ENCODE assay signal across 9 cellular contexts in genomic region chr2:231191896-231192872, GRCh38. TPM values are rescaled to one million over a fixed set of nuclear protein-coding genes. Genes with fewer than 3 reads are reported as not detected.
DNase-seq lines count a peak whose midpoint lies in the region; ATAC-seq, FAIRE-seq and TF ChIP-seq lines count a peak whose summit lies in the region.
"Had no signal": no experiment of that assay in that cellular context is flagged by ENCODE, and none has a peak within 500 bp of the region (broad histone marks: within the 10 kb centered on the region; RNA-seq: fewer than 3 reads in every experiment).

No MANE protein-coding gene starts in this region.

- TF ChIP-seq CTCF in gastrocnemius medialis (IDR thresholded peaks at IDR 0.05 in 4 of 5, conservative IDR thresholded peaks at IDR 0.05 in 1 of 5): peak in 3 of 5 experiments; percentile 39 to 42 (median 40)

- H3K9me3 ChIP-seq in gastrocnemius medialis: no peaks in the 10 kb centered on the region
- no peaks in the 10 kb centered on the region for H3K9me3 ChIP-seq in CD4-positive, alpha-beta memory T cell (ENCODE audit: control insufficient read depth in 1 of 2, low read length in 2 of 2)
- H3K9me3 ChIP-seq: BLaER1 had no signal

- peaks cover 10 to 11% of the 10 kb centered on the region in 2 donors for H3K4me1 ChIP-seq in gastrocnemius medialis
- no peaks in the 10 kb centered on the region for H3K4me1 ChIP-seq in CD4-positive, alpha-beta memory T cell (ENCODE audit: insufficient read depth, low read length)
- H3K4me1 ChIP-seq: BLaER1 had no signal

- ATAC-seq in gastrocnemius medialis: no peak
- no peak for ATAC-seq in GM19023 (IDR thresholded peaks at IDR 0.05; ENCODE audit: unreplicated experiment)

- CTCF ChIA-PET in CD4-positive, alpha-beta memory T cell (lab: Charles Lee; ENCODE audit: partially characterized antibody): interaction anchor here (1.6 kb wide), 1 partner anchor 260 kb away, joined by 4 read pairs; no protein-coding TSS in a partner anchor

- H3K4me3 ChIP-seq in gastrocnemius medialis: no peak overlapping the region
- no peak overlapping the region for H3K4me3 ChIP-seq in CD4-positive, alpha-beta memory T cell (ENCODE audit: low read length in 2 of 2)
- H3K4me3 ChIP-seq: BLaER1 had no signal

- in situ Hi-C loops in gastrocnemius medialis (cut with MboI; ENCODE audit: low sequenced_read_pairs in 4 of 4): no loop called here

- POLR2A ChIA-PET in CD4-positive, alpha-beta memory T cell (lab: Charles Lee; ENCODE audit: partially characterized antibody): no interaction called here

- H3K36me3 ChIP-seq in gastrocnemius medialis: no peaks in the 10 kb centered on the region
- no peaks in the 10 kb centered on the region for H3K36me3 ChIP-seq in CD4-positive, alpha-beta memory T cell (ENCODE audit: insufficient read depth, low read length)
- H3K36me3 ChIP-seq: BLaER1 had no signal

- DNase-seq in DMS53 (lab: John Stamatoyannopoulos, UW): peak; percentile 15
- DNase-seq in DMS53 treated with DMSO at 0.1 percent for 48 hours (lab: John Stamatoyannopoulos, UW; ENCODE audit: unreplicated experiment): no peak
- peak; percentile 85 for DNase-seq in cardiac septum (ENCODE audit: low spot score)
- peak in 1 of 2 donors; percentile 23 for DNase-seq in gastrocnemius medialis
- no peak for DNase-seq in CD4-positive, alpha-beta memory T cell
- DNase-seq in inferior parietal cortex (ENCODE audit: extremely low spot score): no peak

- no peaks in the 10 kb centered on the region for H3K36me3 Mint-ChIP-seq in CD4-positive, alpha-beta memory T cell

- H3K27me3 ChIP-seq in gastrocnemius medialis: no peaks in the 10 kb centered on the region
- H3K27me3 ChIP-seq in CD4-positive, alpha-beta memory T cell (ENCODE audit: insufficient read depth, low read length): peaks cover 3% of the 10 kb centered on the region

- peak overlapping the region in 2 of 7 donors; percentile 17 to 50 for H3K27ac Mint-ChIP-seq in CD4-positive, alpha-beta memory T cell

- H3K9me3 Mint-ChIP-seq in CD4-positive, alpha-beta memory T cell: no peaks in the 10 kb centered on the region

- no peak for TF ChIP-seq POLR2A in gastrocnemius medialis (IDR thresholded peaks at IDR 0.05)

- H3K4me1 Mint-ChIP-seq in CD4-positive, alpha-beta memory T cell: peaks cover 0 to 3% (median 1%) of the 10 kb centered on the region in 4 donors

- intact Hi-C loops in cardiac septum (cut with DNase I): loop anchor here (5.0 kb wide), 1 partner anchor 90 kb away; no protein-coding TSS in a partner anchor
- intact Hi-C loops in gastrocnemius medialis (cut with DNase I; ENCODE audit: low total_unique reads): loop anchor here (5.0 kb wide), 1 partner anchor 90 kb away; no protein-coding TSS in a partner anchor
- intact Hi-C loops in CD4-positive, alpha-beta memory T cell (cut with micrococcal nuclease): no loop called here

- no peak overlapping the region for H3K4me3 Mint-ChIP-seq in CD4-positive, alpha-beta memory T cell

- H3K27ac ChIP-seq in gastrocnemius medialis: peak overlapping the region in 1 of 4 donors; percentile 20
- H3K27ac ChIP-seq in CD4-positive, alpha-beta memory T cell (ENCODE audit: low read depth, low read length): no peak overlapping the region
- H3K27ac ChIP-seq: BLaER1 had no signal

- peak; percentile 58 for FAIRE-seq in TTC549 (lab: Jason Lieb, UNC)

- peaks cover 24 to 25% of the 10 kb centered on the region in 2 donors for H3K27me3 Mint-ChIP-seq in CD4-positive, alpha-beta memory T cell

RNA-seq across cellular contexts. Expression of gene ARMC9, which starts 6.2 kb away (rescaled TPM):
- total RNA-seq in cardiac septum: 3.9 TPM
- total RNA-seq in gastrocnemius medialis: 1 to 10 TPM in 2 of 4 donors, under 1 TPM in 2; 0.20 to 7.2 (median 3.2) TPM
- total RNA-seq in CD4-positive, alpha-beta memory T cell: 1 to 10 TPM; 1.1 to 1.4 TPM
- under 1 TPM in 1 of 2 donors, not detected in 1; 0.50 TPM for polyA plus RNA-seq in CD4-positive, alpha-beta memory T cell

Comparison
In these comparisons a context has a peak if more than half of its experiments do, and no peak if none do; other contexts are left out.
1. DNase-seq: peak in DMS53 (single experiment) and cardiac septum (single experiment); none in DMS53 treated with DMSO at 0.1 percent for 48 hours (single experiment), CD4-positive, alpha-beta memory T cell (0 of 5) and inferior parietal cortex (single experiment).